1 cellular context compared by ENCODE assay signal in genomic region chr2:136129601-136130000, GRCh38.
TF ChIP-seq lines count a peak whose summit lies in the region.

No MANE protein-coding gene starts in this region.

TF ChIP-seq in GM23338, 12 proteins besides CTCF, POLR2A, EP300 and RAD21 (continued from another document):
- TF ChIP-seq REST (IDR thresholded peaks at IDR 0.05; ENCODE audit: unreplicated experiment) (no peak), EZH2phosphoT487 (IDR thresholded peaks at IDR 0.05; ENCODE audit: unreplicated experiment) (no peak), STAT1 (IDR thresholded peaks at IDR 0.05; ENCODE audit: unreplicated experiment) (no peak), NANOG (IDR thresholded peaks at IDR 0.05; ENCODE audit: borderline replicate concordance) (no peak), POLR2AphosphoS5 (IDR thresholded peaks at IDR 0.05; ENCODE audit: low read depth) (no peak), JUNB (IDR thresholded peaks at IDR 0.05; ENCODE audit: unreplicated experiment) (no peak)
